13 cellular contexts compared by ENCODE assay signal in genomic region chr2:9258953-9259399, GRCh38. TPM values are rescaled to one million over a fixed set of nuclear protein-coding genes. Genes with fewer than 3 reads are reported as not detected.
A peak's percentile ranks its signal among the peaks of the same experiment; 100 is the strongest.
DNase-seq lines count a peak whose midpoint lies in the region; ATAC-seq and TF ChIP-seq lines count a peak whose summit lies in the region.
"Had no signal": no experiment of that assay in that cellular context is flagged by ENCODE, and none has a peak within 500 bp of the region (broad histone marks: within the 10 kb centered on the region; RNA-seq: fewer than 3 reads in every experiment).

No MANE protein-coding gene starts in this region.

- TF ChIP-seq CTCF in brain (conservative IDR thresholded peaks at IDR 0.05): no peak
- no peak for TF ChIP-seq CTCF in left ventricle myocardium inferior (IDR thresholded peaks at IDR 0.05; ENCODE audit: borderline replicate concordance)
- TF ChIP-seq CTCF in mucosa of descending colon (IDR thresholded peaks at IDR 0.05): no peak

- H3K4me1 ChIP-seq in ACC112 (ENCODE audit: control insufficient read depth, insufficient read depth, low read length, unreplicated experiment) (peaks cover 83% of the 10 kb centered on the region), left ventricle myocardium inferior (peaks cover 96% of the 10 kb centered on the region), rectal smooth muscle tissue (ENCODE audit: control insufficient read depth, insufficient read depth, low read length) (peaks cover 62% of the 10 kb centered on the region), mucosa of descending colon (ENCODE audit: low read depth) (peaks cover 24% of the 10 kb centered on the region)

- ATAC-seq in GM18519 (IDR thresholded peaks at IDR 0.05; ENCODE audit: low FRiP score, unreplicated experiment) (no peak), mucosa of descending colon (no peak), GM21381 (IDR thresholded peaks at IDR 0.05; ENCODE audit: unreplicated experiment) (no peak)

- peaks cover 93% of the 10 kb centered on the region for H3K4me1 Mint-ChIP-seq in brain

- no peaks in the 10 kb centered on the region for H3K36me3 ChIP-seq in ACC112 (ENCODE audit: insufficient read depth, low read length)
- H3K36me3 ChIP-seq in left ventricle myocardium inferior: no peaks in the 10 kb centered on the region
- no peaks in the 10 kb centered on the region for H3K36me3 ChIP-seq in rectal smooth muscle tissue (ENCODE audit: control insufficient read depth, insufficient read depth, low read length)
- no peaks in the 10 kb centered on the region for H3K36me3 ChIP-seq in mucosa of descending colon (ENCODE audit: low read depth)
- H3K36me3 ChIP-seq: ovary had no signal

- no peaks in the 10 kb centered on the region for H3K9me3 ChIP-seq in left ventricle myocardium inferior (replicated peaks)
- H3K9me3 ChIP-seq in mucosa of descending colon: no peaks in the 10 kb centered on the region
- H3K9me3 ChIP-seq: ovary had no signal

- peak overlapping the region; percentile 56 to 79 (median 68) for H3K27ac Mint-ChIP-seq in brain

- H3K36me3 Mint-ChIP-seq in brain: no peaks in the 10 kb centered on the region

- H3K4me3 Mint-ChIP-seq in brain: peak overlapping the region in 4 of 5 experiments; percentile 11 to 42 (median 31)

- H3K4me3 ChIP-seq in ACC112 (ENCODE audit: low read depth, low read length) (peak overlapping the region; percentile 65), left ventricle myocardium inferior (peak overlapping the region; percentile 46), rectal smooth muscle tissue (ENCODE audit: low read length) (peak overlapping the region; percentile 25), mucosa of descending colon (no peak overlapping the region)
- H3K4me3 ChIP-seq: ovary had no signal

- no peaks in the 10 kb centered on the region for H3K27me3 Mint-ChIP-seq in brain

- H2AFZ ChIP-seq in ACC112 (ENCODE audit: low read length, unreplicated experiment): no peak overlapping the region

- peak overlapping the region; percentile 16 for H3K9ac ChIP-seq in rectal smooth muscle tissue (ENCODE audit: low read length)

- no peaks in the 10 kb centered on the region for H3K9me3 Mint-ChIP-seq in brain

- peak overlapping the region; percentile 80 for H3K27ac ChIP-seq in ACC112 (ENCODE audit: low read depth, low read length)
- H3K27ac ChIP-seq in left ventricle myocardium inferior (replicated peaks): peak overlapping the region; percentile 90
- H3K27ac ChIP-seq in rectal smooth muscle tissue (ENCODE audit: low read depth, low read length): peak overlapping the region; percentile 74

- H3K27me3 ChIP-seq in ACC112 (ENCODE audit: insufficient read depth, low read length) (no peaks in the 10 kb centered on the region), left ventricle myocardium inferior (ENCODE audit: low read depth) (no peaks in the 10 kb centered on the region), rectal smooth muscle tissue (ENCODE audit: control insufficient read depth, insufficient read depth, low read length) (no peaks in the 10 kb centered on the region)
- H3K27me3 ChIP-seq: ovary had no signal

- DNase-seq in left ventricle myocardium inferior (peak; percentile 74), superior temporal gyrus (ENCODE audit: extremely low spot score) (no peak), mucosa of descending colon (no peak)
- DNase-seq: activated CD8-positive, alpha-beta memory T cell treated with anti-CD3 and anti-CD28 coated beads, Interleukin-2, amount 50 U/mL, for 48 hours; NCI-H1105 treated with DMSO at 0.1 percent for 48 hours; NK-92 treated with Interleukin-12 subunit alpha and Interleukin-12 subunit beta, amount 100 ng/mL, for 24 hours; T1000 had no signal

- intact Hi-C loops in left ventricle myocardium inferior (cut with micrococcal nuclease) (no loop called here), mucosa of descending colon (cut with DNase I, micrococcal nuclease) (no loop called here)

- peaks cover 91% of the 10 kb centered on the region for H3K79me2 ChIP-seq in ACC112 (ENCODE audit: control insufficient read depth, insufficient read depth, low read length, unreplicated experiment)

RNA-seq across cellular contexts. Expression of gene ASAP2, which starts 52.4 kb away (rescaled TPM):
- polyA plus RNA-seq in brain (ENCODE audit: insufficient read depth, low read depth, low replicate concordance): 7.0 TPM
- total RNA-seq in left ventricle myocardium inferior: 10.0 TPM
- total RNA-seq in mucosa of descending colon: 10 to 100 TPM; 50.4 to 84.1 (median 50.5) TPM
